ENCODE assay signal across 17 cellular contexts in genomic region chr15:43508421-43508820, GRCh38. TPM values are rescaled to one million over a fixed set of nuclear protein-coding genes. Genes with fewer than 3 reads are reported as not detected.
DNase-seq lines count a peak whose midpoint lies in the region; ATAC-seq and TF ChIP-seq lines count a peak whose summit lies in the region.
"Had no signal": no experiment of that assay in that cellular context is flagged by ENCODE, and none has a peak within 500 bp of the region (broad histone marks: within the 10 kb centered on the region; RNA-seq: fewer than 3 reads in every experiment).

No MANE protein-coding gene starts in this region.

- peaks cover 5% of the 10 kb centered on the region for H3K9me3 Mint-ChIP-seq in glutamatergic neuron (ENCODE audit: unreplicated experiment)
- H3K9me3 Mint-ChIP-seq: activated naive CD8-positive, alpha-beta T cell treated with anti-CD3 and anti-CD28 coated beads, Interleukin-2, amount 50 U/mL, for 24 hours; GM23338 had no signal

- no peaks in the 10 kb centered on the region for H4K20me1 ChIP-seq in SK-N-SH (ENCODE audit: insufficient read depth)

- DNase-seq in SK-N-SH = no peak
- peak; percentile 15 for DNase-seq in RKO (ENCODE audit: low spot score)
- no peak for DNase-seq in glutamatergic neuron
- no peak for DNase-seq in NCI-H2107 treated with DMSO at 0.1 percent for 48 hours (lab: John Stamatoyannopoulos, UW; ENCODE audit: unreplicated experiment)
- DNase-seq in NCI-H2196 treated with DMSO at 0.1 percent for 48 hours (lab: John Stamatoyannopoulos, UW; ENCODE audit: unreplicated experiment) = no peak
- DNase-seq in NCI-H1930 (lab: John Stamatoyannopoulos, UW) = no peak
- DNase-seq: 8988T; activated CD4-positive, alpha-beta T cell treated with anti-CD3 and anti-CD28 coated beads, Interleukin-2, amount 50 U/mL, for 48 hours; activated naive CD8-positive, alpha-beta T cell treated with anti-CD3 and anti-CD28 coated beads, Interleukin-2, amount 50 U/mL, for 24 hours; KG1; posterior cingulate gyrus; SHP77 treated with DMSO at 0.1 percent for 48 hours had no signal

- H3K27me3 ChIP-seq in SK-N-SH (ENCODE audit: insufficient read depth) (no peaks in the 10 kb centered on the region), skeletal muscle tissue (ENCODE audit: control insufficient read depth in 3 of 3, insufficient read depth in 3 of 3, low read length in 3 of 3) (no peaks in the 10 kb centered on the region)

- peaks cover 11% of the 10 kb centered on the region for H3F3A ChIP-seq in SK-N-SH (replicated peaks; ENCODE audit: insufficient read depth)

- ATAC-seq in SK-N-SH treated with all-trans-retinoic acid at 6 μM for 48 hours = no peak
- ATAC-seq: activated naive CD8-positive, alpha-beta T cell treated with anti-CD3 and anti-CD28 coated beads, Interleukin-2, amount 50 U/mL, for 24 hours; GM23338 had no signal

- no peak for TF ChIP-seq EP300 in SK-N-SH (IDR thresholded peaks at IDR 0.05; ENCODE audit: borderline replicate concordance in 1 of 2, low read depth in 1 of 2, low read length in 1 of 2)

- H3K9ac ChIP-seq in SK-N-SH (peak overlapping the region; percentile 9; the same call in 1 of the 2 replicates), skeletal muscle tissue (ENCODE audit: low read depth in 1 of 3, low read length in 3 of 3) (peak overlapping the region in 2 of 3 donors; percentile 40 to 92)

- peaks cover 28% of the 10 kb centered on the region for H3K4me1 Mint-ChIP-seq in glutamatergic neuron (ENCODE audit: low read depth, unreplicated experiment)

- WGBS in SK-N-SH (ENCODE audit: low lambda C conversion rate) = 60% methylated on average over 1 of the region's 1 CpG

- peak overlapping the region; percentile 85; the same call in 1 of the 2 replicates for H3K4me2 ChIP-seq in SK-N-SH

- peaks cover 6% of the 10 kb centered on the region; the same call in 1 of the 2 replicates for H3K79me2 ChIP-seq in SK-N-SH (ENCODE audit: insufficient read depth)

- H3K27ac ChIP-seq in SK-N-SH (ENCODE audit: low read depth in 2 of 2, low read length in 1 of 2) (peak overlapping the region; percentile 95 to 99), skeletal muscle tissue (ENCODE audit: low read depth, low read length) (peak overlapping the region; percentile 97)
- H3K27ac ChIP-seq: thoracic aorta had no signal

- no peaks in the 10 kb centered on the region for H3K36me3 ChIP-seq in SK-N-SH (replicated peaks in 1 of 2; ENCODE audit: control insufficient read depth in 1 of 2, insufficient read depth in 2 of 2, low read length in 1 of 2)
- H3K36me3 ChIP-seq in skeletal muscle tissue (ENCODE audit: control insufficient read depth in 3 of 3, insufficient read depth in 3 of 3, low read length in 3 of 3) = no peaks in the 10 kb centered on the region
- H3K36me3 ChIP-seq: thoracic aorta had no signal

- peak overlapping the region; percentile 69; the same call in 1 of the 2 replicates for H2AFZ ChIP-seq in SK-N-SH (ENCODE audit: low read depth)
- H2AFZ ChIP-seq: GM23338 had no signal

- TF ChIP-seq CTCF in SK-N-SH (IDR thresholded peaks at IDR 0.05) = no peak
- no peak for TF ChIP-seq CTCF in glutamatergic neuron (IDR thresholded peaks at IDR 0.05; ENCODE audit: partially characterized antibody, unreplicated experiment)

- H3K36me3 Mint-ChIP-seq in glutamatergic neuron (ENCODE audit: unreplicated experiment) = no peaks in the 10 kb centered on the region

- H3K4me1 ChIP-seq in SK-N-SH (ENCODE audit: control insufficient read depth in 1 of 2, insufficient read depth in 2 of 2, low read depth in 1 of 2, low read length in 1 of 2) (peaks cover 15 to 24% of the 10 kb centered on the region in 2 experiments), skeletal muscle tissue (ENCODE audit: control insufficient read depth in 3 of 3, insufficient read depth in 3 of 3, low read length in 3 of 3) (peaks cover 26 to 45% (median 28%) of the 10 kb centered on the region in 3 donors)

- H3K9me3 ChIP-seq in SK-N-SH (no peaks in the 10 kb centered on the region), skeletal muscle tissue (ENCODE audit: control insufficient read depth in 3 of 3, low read length in 3 of 3) (no peaks in the 10 kb centered on the region)
- H3K9me3 ChIP-seq: thoracic aorta had no signal

- peak overlapping the region; percentile 93 for H3K4me3 Mint-ChIP-seq in glutamatergic neuron (ENCODE audit: unreplicated experiment)
- H3K4me3 Mint-ChIP-seq: activated naive CD8-positive, alpha-beta T cell treated with anti-CD3 and anti-CD28 coated beads, Interleukin-2, amount 50 U/mL, for 24 hours had no signal

- H3K4me3 ChIP-seq in SK-N-SH (ENCODE audit: low read depth in 2 of 2, low read length in 1 of 2) (no peak overlapping the region), skeletal muscle tissue (ENCODE audit: low read length in 3 of 3) (no peak overlapping the region)
- H3K4me3 ChIP-seq: coronary artery, GM23338, thoracic aorta had no signal

- CTCF ChIA-PET in SK-N-SH (lab: Yijun Ruan, JAX) = interaction anchor here (1.7 kb wide), 1 partner anchor 132 kb away, joined by 4 read pairs; no protein-coding TSS in a partner anchor

- H3K27me3 Mint-ChIP-seq in glutamatergic neuron (ENCODE audit: unreplicated experiment) = peaks cover 13% of the 10 kb centered on the region

- no peak for TF ChIP-seq RAD21 in SK-N-SH (IDR thresholded peaks at IDR 0.05; ENCODE audit: low read length)

- no peaks in the 10 kb centered on the region for H3K9me2 ChIP-seq in SK-N-SH

- POLR2A ChIA-PET in SK-N-SH (lab: Yijun Ruan, JAX) = no interaction called here

- peak overlapping the region; percentile 98 for H3K27ac Mint-ChIP-seq in glutamatergic neuron (ENCODE audit: unreplicated experiment)
- H3K27ac Mint-ChIP-seq: GM23338 had no signal

TF ChIP-seq in SK-N-SH, 30 proteins besides CTCF, POLR2A, EP300 and RAD21 (continues in another document):
- TF ChIP-seq IRF3 (IDR thresholded peaks at IDR 0.05; ENCODE audit: low read depth, low read length) (no peak), MXI1 (IDR thresholded peaks at IDR 0.05; ENCODE audit: low read depth, low read length) (no peak), ELF1 (IDR thresholded peaks at IDR 0.05) (no peak)

TF ChIP-seq in SK-N-SH treated with all-trans-retinoic acid at 6 μM for 48 hours, 23 proteins besides CTCF, POLR2A, EP300 and RAD21:
- TF ChIP-seq ZC3H10 (CRISPR knock-in tag; IDR thresholded peaks at IDR 0.05) = no peak
- no peak for TF ChIP-seq OSR1 (CRISPR knock-in tag; IDR thresholded peaks at IDR 0.05)
- no peak for TF ChIP-seq SNAI2 (CRISPR knock-in tag; IDR thresholded peaks at IDR 0.05)
- no peak for TF ChIP-seq ZNF70 (CRISPR knock-in tag; IDR thresholded peaks at IDR 0.05)
- no peak for TF ChIP-seq TOX (CRISPR knock-in tag; IDR thresholded peaks at IDR 0.05; ENCODE audit: borderline replicate concordance)
- TF ChIP-seq, protein P1, sequence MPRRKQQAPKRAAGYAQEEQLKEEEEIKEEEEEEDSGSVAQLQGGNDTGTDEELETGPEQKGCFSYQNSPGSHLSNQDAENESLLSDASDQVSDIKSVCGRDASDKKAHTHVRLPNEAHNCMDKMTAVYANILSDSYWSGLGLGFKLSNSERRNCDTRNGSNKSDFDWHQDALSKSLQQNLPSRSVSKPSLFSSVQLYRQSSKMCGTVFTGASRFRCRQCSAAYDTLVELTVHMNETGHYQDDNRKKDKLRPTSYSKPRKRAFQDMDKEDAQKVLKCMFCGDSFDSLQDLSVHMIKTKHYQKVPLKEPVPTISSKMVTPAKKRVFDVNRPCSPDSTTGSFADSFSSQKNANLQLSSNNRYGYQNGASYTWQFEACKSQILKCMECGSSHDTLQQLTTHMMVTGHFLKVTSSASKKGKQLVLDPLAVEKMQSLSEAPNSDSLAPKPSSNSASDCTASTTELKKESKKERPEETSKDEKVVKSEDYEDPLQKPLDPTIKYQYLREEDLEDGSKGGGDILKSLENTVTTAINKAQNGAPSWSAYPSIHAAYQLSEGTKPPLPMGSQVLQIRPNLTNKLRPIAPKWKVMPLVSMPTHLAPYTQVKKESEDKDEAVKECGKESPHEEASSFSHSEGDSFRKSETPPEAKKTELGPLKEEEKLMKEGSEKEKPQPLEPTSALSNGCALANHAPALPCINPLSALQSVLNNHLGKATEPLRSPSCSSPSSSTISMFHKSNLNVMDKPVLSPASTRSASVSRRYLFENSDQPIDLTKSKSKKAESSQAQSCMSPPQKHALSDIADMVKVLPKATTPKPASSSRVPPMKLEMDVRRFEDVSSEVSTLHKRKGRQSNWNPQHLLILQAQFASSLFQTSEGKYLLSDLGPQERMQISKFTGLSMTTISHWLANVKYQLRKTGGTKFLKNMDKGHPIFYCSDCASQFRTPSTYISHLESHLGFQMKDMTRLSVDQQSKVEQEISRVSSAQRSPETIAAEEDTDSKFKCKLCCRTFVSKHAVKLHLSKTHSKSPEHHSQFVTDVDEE (CRISPR knock-in tag; IDR thresholded peaks at IDR 0.05) = no peak
- no peak for TF ChIP-seq ZNF565 (CRISPR knock-in tag; conservative IDR thresholded peaks at IDR 0.05; ENCODE audit: low read depth)
- TF ChIP-seq ZFP3 (CRISPR knock-in tag; IDR thresholded peaks at IDR 0.05) = no peak

RNA-seq across cellular contexts. Expression of gene MAP1A, which starts 9.0 kb away (rescaled TPM):
- 5.3 and 6.0 TPM in 2 replicates for polyA plus RNA-seq in SK-N-SH (2012; rRNA removed)
- 3.8 and 5.3 TPM in 2 replicates for polyA plus RNA-seq in SK-N-SH (2012; cell fraction: cytosol; rRNA removed)
- 7.2 and 8.8 TPM in 2 replicates for polyA plus RNA-seq in SK-N-SH (2012; cell fraction: nucleus; rRNA removed)
- total RNA-seq in glutamatergic neuron (ENCODE audit: unreplicated experiment) (301 TPM), skeletal muscle tissue (19.3 TPM)

RNA-seq across cellular contexts. Expression of gene TP53BP1, which starts 15.5 kb away (rescaled TPM):
- 27.1 and 46.5 TPM in 2 replicates for polyA plus RNA-seq in SK-N-SH (2012; rRNA removed)
- 22.2 and 29.4 TPM in 2 replicates for polyA plus RNA-seq in SK-N-SH (2012; cell fraction: cytosol; rRNA removed)
- polyA plus RNA-seq in SK-N-SH (2012; cell fraction: nucleus; rRNA removed) = 80.1 and 95.5 TPM in 2 replicates
- 142 TPM for total RNA-seq in glutamatergic neuron (ENCODE audit: unreplicated experiment)
- total RNA-seq in skeletal muscle tissue = 87.2 TPM

Comparison
In these comparisons a context has a peak if more than half of its experiments do, and no peak if none do; other contexts are left out.
1. RNA of gene MAP1A, which starts 9.0 kb away (total RNA-seq): 301 TPM in glutamatergic neuron (single experiment); 19.3 TPM in skeletal muscle tissue (single experiment); every median in the first group is over 10 times any median in the second.